Comparison of ENCODE assay signal across 1 cellular context in genomic region chrX:68947882-68948605, GRCh38.
A peak's percentile ranks its signal among the peaks of the same experiment; 100 is the strongest.
TF ChIP-seq lines count a peak whose summit lies in the region.

No MANE protein-coding gene starts in this region.

TF ChIP-seq in K562, 482 proteins besides CTCF, POLR2A, EP300 and RAD21:
- TF ChIP-seq, protein P1, sequence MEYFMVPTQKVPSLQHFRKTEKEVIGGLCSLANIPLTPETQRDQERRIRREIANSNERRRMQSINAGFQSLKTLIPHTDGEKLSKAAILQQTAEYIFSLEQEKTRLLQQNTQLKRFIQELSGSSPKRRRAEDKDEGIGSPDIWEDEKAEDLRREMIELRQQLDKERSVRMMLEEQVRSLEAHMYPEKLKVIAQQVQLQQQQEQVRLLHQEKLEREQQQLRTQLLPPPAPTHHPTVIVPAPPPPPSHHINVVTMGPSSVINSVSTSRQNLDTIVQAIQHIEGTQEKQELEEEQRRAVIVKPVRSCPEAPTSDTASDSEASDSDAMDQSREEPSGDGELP (CRISPR knock-in tag; IDR thresholded peaks at IDR 0.05; ENCODE audit: borderline replicate concordance): peak; percentile 58
- TF ChIP-seq FIP1L1 (IDR thresholded peaks at IDR 0.05; ENCODE audit: low read depth, low read length, poor library complexity, severe bottlenecking) (no peak), ZNF592 (IDR thresholded peaks at IDR 0.05) (no peak)
- TF ChIP-seq, protein P2, sequence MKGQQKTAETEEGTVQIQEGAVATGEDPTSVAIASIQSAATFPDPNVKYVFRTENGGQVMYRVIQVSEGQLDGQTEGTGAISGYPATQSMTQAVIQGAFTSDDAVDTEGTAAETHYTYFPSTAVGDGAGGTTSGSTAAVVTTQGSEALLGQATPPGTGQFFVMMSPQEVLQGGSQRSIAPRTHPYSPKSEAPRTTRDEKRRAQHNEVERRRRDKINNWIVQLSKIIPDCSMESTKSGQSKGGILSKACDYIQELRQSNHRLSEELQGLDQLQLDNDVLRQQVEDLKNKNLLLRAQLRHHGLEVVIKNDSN (CRISPR knock-in tag; IDR thresholded peaks at IDR 0.05): peak; percentile 43; the same call in 1 of the 2 replicates
